In the genomic region with DNA sequence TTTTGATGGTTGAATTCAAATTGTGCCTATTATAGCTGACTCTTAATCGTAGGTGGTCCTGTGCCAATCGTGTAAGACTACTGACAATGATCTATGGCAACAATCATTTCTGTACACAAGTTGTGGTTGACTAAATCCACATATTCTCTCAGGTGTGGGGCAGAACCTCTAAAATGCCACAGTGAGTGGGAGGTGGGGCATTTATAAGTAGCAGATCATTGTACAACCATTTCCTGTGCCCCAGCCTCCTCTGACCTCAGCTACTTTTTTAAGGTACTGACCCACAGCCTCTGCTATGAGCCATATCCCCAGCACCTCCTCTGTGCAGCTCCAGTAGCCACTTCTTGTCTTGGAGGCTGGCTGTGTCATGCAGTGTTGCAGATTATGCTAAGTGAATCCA, we compare ENCODE assay signal across 11 cellular contexts. TPM values are rescaled to one million over a fixed set of nuclear protein-coding genes. Genes with fewer than 3 reads are reported as not detected.
A peak's percentile ranks its signal among the peaks of the same experiment; 100 is the strongest.
DNase-seq lines count a peak whose midpoint lies in the region; ATAC-seq, FAIRE-seq and TF ChIP-seq lines count a peak whose summit lies in the region.
"Had no signal": no experiment of that assay in that cellular context is flagged by ENCODE, and none has a peak within 500 bp of the region (broad histone marks: within the 10 kb centered on the region; RNA-seq: fewer than 3 reads in every experiment).

No MANE protein-coding gene starts in this region.

- no peaks in the 10 kb centered on the region for H3K79me2 ChIP-seq in HepG2 (ENCODE audit: insufficient read depth, low read length)

- peaks cover 35% of the 10 kb centered on the region for H3K4me1 ChIP-seq in HepG2 (ENCODE audit: insufficient read depth, low read length)
- H3K4me1 ChIP-seq in endodermal cell (ENCODE audit: control insufficient read depth, insufficient read depth, low read length), result peaks cover 10% of the 10 kb centered on the region

- H3K36me3 ChIP-seq in HepG2 (replicated peaks in 1 of 2; ENCODE audit: control insufficient read depth in 1 of 2, insufficient read depth in 2 of 2, low read length in 2 of 2) (no peaks in the 10 kb centered on the region), endodermal cell (ENCODE audit: control insufficient read depth, insufficient read depth, low read length) (no peaks in the 10 kb centered on the region)

- no peak overlapping the region for H3K4me3 Mint-ChIP-seq in activated CD4-positive, alpha-beta T cell treated with anti-CD3 and anti-CD28 coated beads, Interleukin-2, amount 10 ng/mL, durations not matched to agents 24 days and 14 days
- no peak overlapping the region for H3K4me3 Mint-ChIP-seq in T-helper 17 cell
- H3K4me3 Mint-ChIP-seq in endodermal cell, result no peak overlapping the region
- H3K4me3 Mint-ChIP-seq in type B pancreatic cell, result no peak overlapping the region
- H3K4me3 Mint-ChIP-seq: B cell; naive thymus-derived CD4-positive, alpha-beta T cell had no signal

- peaks cover 42% of the 10 kb centered on the region for H3K27me3 Mint-ChIP-seq in activated CD4-positive, alpha-beta T cell treated with anti-CD3 and anti-CD28 coated beads, Interleukin-2, amount 10 ng/mL, durations not matched to agents 24 days and 14 days
- H3K27me3 Mint-ChIP-seq in T-helper 17 cell (no peaks in the 10 kb centered on the region), endodermal cell (ENCODE audit: insufficient read depth) (peaks cover 10% of the 10 kb centered on the region), type B pancreatic cell (no peaks in the 10 kb centered on the region)

- ATAC-seq in HG02973 (IDR thresholded peaks at IDR 0.05; ENCODE audit: unreplicated experiment) (peak; percentile 48), T-helper 17 cell (no peak), HepG2 (peak; percentile 35), left lobe of liver (no peak)
- ATAC-seq: naive thymus-derived CD4-positive, alpha-beta T cell had no signal

- H3K36me3 Mint-ChIP-seq in activated CD4-positive, alpha-beta T cell treated with anti-CD3 and anti-CD28 coated beads, Interleukin-2, amount 10 ng/mL, durations not matched to agents 24 days and 14 days (ENCODE audit: low read depth), result no peaks in the 10 kb centered on the region
- H3K36me3 Mint-ChIP-seq in T-helper 17 cell (ENCODE audit: low read depth) (peaks cover 3% of the 10 kb centered on the region), endodermal cell (ENCODE audit: low read depth) (no peaks in the 10 kb centered on the region), type B pancreatic cell (no peaks in the 10 kb centered on the region)

- H2AFZ ChIP-seq in HepG2 (ENCODE audit: low read length), result no peak overlapping the region

- peak; percentile 71 for DNase-seq in activated CD4-positive, alpha-beta T cell treated with anti-CD3 and anti-CD28 coated beads, Interleukin-2, amount 10 ng/mL, durations not matched to agents 24 days and 14 days
- no peak for DNase-seq in activated CD4-positive, alpha-beta T cell treated with anti-CD3 and anti-CD28 coated beads, Interleukin-2, amount 50 U/mL, for 4 hours
- DNase-seq in T-helper 17 cell, result no peak
- DNase-seq in HepG2 (ENCODE audit: low spot score), result no peak
- DNase-seq in endodermal cell, result no peak
- no peak for DNase-seq in type B pancreatic cell (ENCODE audit: extremely low spot score, unreplicated experiment)
- no peak for DNase-seq in left lobe of liver (ENCODE audit: low spot score)

- TF ChIP-seq RAD21 in HepG2 (CRISPR knock-in tag; IDR thresholded peaks at IDR 0.05), result no peak

- FAIRE-seq in HepG2 (lab: Jason Lieb, UNC), result no peak
- FAIRE-seq: TTC549 had no signal

- 10% methylated on average over 2 of the region's 2 CpGs for WGBS in HepG2 (ENCODE audit: low lambda C conversion rate)
- 93 to 100% methylated on average over 2 of the region's 2 CpGs for WGBS in endodermal cell (ENCODE audit: insufficient coverage in 1 of 2, insufficient read length in 1 of 2), 2 experiments

- H3K27ac ChIP-seq in HepG2 (ENCODE audit: extremely low read length, insufficient read depth, low read length), result no peak overlapping the region
- H3K27ac ChIP-seq in endodermal cell (ENCODE audit: low read depth, low read length), result no peak overlapping the region

- TF ChIP-seq CTCF in HepG2 (CRISPR knock-in tag; IDR thresholded peaks at IDR 0.05) (no peak), endodermal cell (conservative IDR thresholded peaks at IDR 0.05) (no peak), type B pancreatic cell (conservative IDR thresholded peaks at IDR 0.05) (no peak)

- CTCF ChIA-PET in HepG2 (lab: Yijun Ruan, JAX; ENCODE audit: low intra/inter-chr PET ratio, low total read pairs), result no interaction called here

- no peak overlapping the region for H3K4me3 ChIP-seq in HepG2 (replicated peaks in 1 of 3; ENCODE audit: insufficient read depth in 1 of 3, low read depth in 2 of 3, low read length in 3 of 3)
- H3K4me3 ChIP-seq in endodermal cell (ENCODE audit: low read length), result no peak overlapping the region

- H3K4me2 ChIP-seq in HepG2 (ENCODE audit: low read depth, low read length), result no peak overlapping the region

- H4K20me1 ChIP-seq in HepG2 (ENCODE audit: insufficient read depth, low read length), result no peaks in the 10 kb centered on the region

- POLR2A ChIA-PET in HepG2 (lab: Yijun Ruan, JAX), result interaction anchor here (1.2 kb wide), 1 partner anchor 200 kb away, joined by 3 read pairs; no protein-coding TSS in a partner anchor

- H3K9me3 Mint-ChIP-seq in activated CD4-positive, alpha-beta T cell treated with anti-CD3 and anti-CD28 coated beads, Interleukin-2, amount 10 ng/mL, durations not matched to agents 24 days and 14 days, result peaks cover 3% of the 10 kb centered on the region
- H3K9me3 Mint-ChIP-seq in endodermal cell (peaks cover 2% of the 10 kb centered on the region), type B pancreatic cell (no peaks in the 10 kb centered on the region)

- peaks cover 23% of the 10 kb centered on the region for H3K4me1 Mint-ChIP-seq in activated CD4-positive, alpha-beta T cell treated with anti-CD3 and anti-CD28 coated beads, Interleukin-2, amount 10 ng/mL, durations not matched to agents 24 days and 14 days
- H3K4me1 Mint-ChIP-seq in T-helper 17 cell, result peaks cover 11% of the 10 kb centered on the region
- peaks cover 27% of the 10 kb centered on the region for H3K4me1 Mint-ChIP-seq in endodermal cell
- H3K4me1 Mint-ChIP-seq in type B pancreatic cell (ENCODE audit: unreplicated experiment), result peaks cover 26% of the 10 kb centered on the region
- H3K4me1 Mint-ChIP-seq: B cell had no signal

- H3K27me3 ChIP-seq in HepG2 (ENCODE audit: control insufficient read depth in 1 of 2, insufficient read depth in 2 of 2, low read length in 2 of 2), result no peaks in the 10 kb centered on the region
- H3K27me3 ChIP-seq in endodermal cell (ENCODE audit: control insufficient read depth, insufficient read depth, low read length, poor library complexity, severe bottlenecking), result peaks cover 11% of the 10 kb centered on the region

- H3K9ac ChIP-seq in HepG2 (ENCODE audit: insufficient read depth, low read depth, low read length) (no peak overlapping the region), endodermal cell (ENCODE audit: extremely low read depth, low read length, poor library complexity, severe bottlenecking) (no peak overlapping the region)

- no peak for TF ChIP-seq EP300 in HepG2 (IDR thresholded peaks at IDR 0.05; ENCODE audit: low read depth in 2 of 2, low read length in 2 of 2)
- TF ChIP-seq EP300 in HepG2 (CRISPR knock-in tag; IDR thresholded peaks at IDR 0.05; ENCODE audit: borderline replicate concordance), result no peak

- BruUV-seq in HepG2 (replicated peaks; lab: Mats Ljungman, UMichigan), result no TSS peak

- no peak for TF ChIP-seq POLR2A in HepG2 (IDR thresholded peaks at IDR 0.05; ENCODE audit: insufficient read depth in 1 of 2, low read depth in 2 of 2, low read length in 2 of 2)

- no peak overlapping the region for H3K27ac Mint-ChIP-seq in activated CD4-positive, alpha-beta T cell treated with anti-CD3 and anti-CD28 coated beads, Interleukin-2, amount 10 ng/mL, durations not matched to agents 24 days and 14 days
- H3K27ac Mint-ChIP-seq in T-helper 17 cell (peak overlapping the region; percentile 57), endodermal cell (no peak overlapping the region), type B pancreatic cell (no peak overlapping the region)
- H3K27ac Mint-ChIP-seq: B cell; naive thymus-derived CD4-positive, alpha-beta T cell had no signal

- in situ Hi-C loops in HepG2 (cut with HindIII; ENCODE audit: extremely low pct_ligation_motif_present, low pct_unique_long_range_greater_than_20kb), result no loop called here

- no peaks in the 10 kb centered on the region for H3K9me3 ChIP-seq in T-helper 17 cell (ENCODE audit: control insufficient read depth, low read length, poor library complexity, severe bottlenecking)
- H3K9me3 ChIP-seq in HepG2 (ENCODE audit: low read length), result no peaks in the 10 kb centered on the region
- no peaks in the 10 kb centered on the region for H3K9me3 ChIP-seq in endodermal cell (ENCODE audit: control insufficient read depth, low read length)

- intact Hi-C loops in activated CD4-positive, alpha-beta T cell treated with anti-CD3 and anti-CD28 coated beads, Interleukin-2, amount 10 ng/mL, durations not matched to agents 24 days and 14 days (cut with micrococcal nuclease), result loop anchor here (1.0 to 5.0 kb wide), 2 partner anchors 16 to 69 kb away; no protein-coding TSS in a partner anchor
- intact Hi-C loops in HepG2 (cut with micrococcal nuclease; ENCODE audit: unreplicated experiment), result no loop called here

RNA-seq across cellular contexts. Expression of a gene that starts 48.6 kb away (rescaled TPM):
- total RNA-seq in activated CD4-positive, alpha-beta T cell treated with anti-CD3 and anti-CD28 coated beads, Interleukin-2, amount 10 ng/mL, durations not matched to agents 24 days and 14 days, result 6.0 and 6.1 TPM in 2 replicates
- total RNA-seq in T-helper 17 cell, result 1 to 10 TPM; 3.6 to 6.1 TPM
- 6.7 and 17.9 TPM in 2 replicates for total RNA-seq in HepG2 (2016; rRNA removed; fragmentation: Illumina TruSeq; extraction: Trizol)
- total RNA-seq in HepG2 (2016; cell fraction: cytosol; rRNA removed; fragmentation: Illumina TruSeq; extraction: Trizol; ENCODE audit: low read depth), result 9.6 and 10.3 TPM in 2 replicates
- total RNA-seq in HepG2 (2016; cell fraction: insoluble cytoplasmic fraction; rRNA removed; fragmentation: Illumina TruSeq; extraction: Trizol), result 6.1 and 18.5 TPM in 2 replicates
- total RNA-seq in HepG2 (2016; cell fraction: membrane; rRNA removed; fragmentation: Illumina TruSeq; extraction: Trizol), result 11.9 and 16.6 TPM in 2 replicates
- total RNA-seq in HepG2 (2016; cell fraction: nucleus; rRNA removed; fragmentation: Illumina TruSeq; extraction: Trizol), result 14.0 and 19.2 TPM in 2 replicates
- polyA plus RNA-seq in HepG2 (2011; rRNA removed), result 5.3 TPM in 2 replicates
- polyA plus RNA-seq in HepG2 (2011; cell fraction: cytosol; rRNA removed), result 2.0 and 2.9 TPM in 2 replicates
- 4.2 and 5.9 TPM in 2 replicates for polyA plus RNA-seq in HepG2 (2011; cell fraction: nucleus; rRNA removed)
- 6.5 and 7.6 TPM in 2 replicates for polyA plus RNA-seq in HepG2 (2012)
- 1.4 and 2.7 TPM in 2 replicates for polyA plus RNA-seq in HepG2 (2016; cell fraction: cytosol; fragmentation: Illumina TruSeq; extraction: Trizol; ENCODE audit: low read depth)
- polyA plus RNA-seq in HepG2 (2016; cell fraction: insoluble cytoplasmic fraction; fragmentation: Illumina TruSeq; extraction: Trizol; ENCODE audit: low read depth), result 6.2 and 8.1 TPM in 2 replicates
- 2.3 and 2.5 TPM in 2 replicates for polyA plus RNA-seq in HepG2 (2016; cell fraction: membrane; fragmentation: Illumina TruSeq; extraction: Trizol; ENCODE audit: low read depth)
- polyA plus RNA-seq in HepG2 (2016; cell fraction: nucleus; fragmentation: Illumina TruSeq; extraction: Trizol; ENCODE audit: insufficient read depth, low read depth), result 12.1 and 13.7 TPM in 2 replicates
- 9.4 and 9.7 TPM in 2 replicates for polyA minus RNA-seq in HepG2 (2011; rRNA and poly(A)+ RNA removed; ENCODE audit: low replicate concordance)
- polyA minus RNA-seq in HepG2 (2011; cell fraction: cytosol; rRNA and poly(A)+ RNA removed), result 9.3 and 11.0 TPM in 2 replicates
- polyA minus RNA-seq in HepG2 (2011; cell fraction: nucleus; rRNA and poly(A)+ RNA removed), result 13.0 and 19.0 TPM in 2 replicates
- 10 to 100 TPM; 23.5 to 24.6 TPM for total RNA-seq in endodermal cell
- polyA plus RNA-seq in endodermal cell (2013, experiment 1 of 2), result 19.1 TPM
- 20.1 TPM for polyA plus RNA-seq in endodermal cell (2013, experiment 2 of 2)
- total RNA-seq in type B pancreatic cell (ENCODE audit: low replicate concordance), result 15.4 and 25.7 TPM in 2 replicates
- total RNA-seq in left lobe of liver, result 85.7 TPM
- total RNA-seq: B cell had no signal

Comparison
In these comparisons a context has a peak if more than half of its experiments do, and no peak if none do; other contexts are left out.
1. ATAC-seq: peak in HG02973 (single experiment) and HepG2 (single experiment); none in T-helper 17 cell (single experiment) and left lobe of liver (single experiment).